Comparison of ENCODE assay signal across 1 cellular context in genomic region chr17:2786176-2786881, GRCh38.
TF ChIP-seq lines count a peak whose summit lies in the region.

No MANE protein-coding gene starts in this region.

TF ChIP-seq in HepG2, 621 proteins besides CTCF, POLR2A, EP300 and RAD21 (continued from another document and continues in another):
- TF ChIP-seq ZUFSP (CRISPR knock-in tag; IDR thresholded peaks at IDR 0.05; ENCODE audit: borderline replicate concordance) (no peak), REXO4 (CRISPR knock-in tag; IDR thresholded peaks at IDR 0.05; ENCODE audit: borderline replicate concordance) (no peak), PHF8 (CRISPR knock-in tag; IDR thresholded peaks at IDR 0.05) (no peak), RFXAP (CRISPR knock-in tag; IDR thresholded peaks at IDR 0.05; ENCODE audit: borderline replicate concordance) (no peak), FOXM1 (CRISPR knock-in tag; IDR thresholded peaks at IDR 0.05) (no peak), SNAI1 (CRISPR knock-in tag; IDR thresholded peaks at IDR 0.05; ENCODE audit: borderline replicate concordance) (no peak), ZNF850 (CRISPR knock-in tag; conservative IDR thresholded peaks at IDR 0.05) (no peak), ZSCAN12 (CRISPR knock-in tag; IDR thresholded peaks at IDR 0.05) (no peak), ELF1 (CRISPR knock-in tag; IDR thresholded peaks at IDR 0.05) (peak; percentile 49; the same call in 1 of the 2 replicates), ZNF558 (CRISPR knock-in tag; IDR thresholded peaks at IDR 0.05; ENCODE audit: borderline replicate concordance) (no peak), ZBTB34 (CRISPR knock-in tag; IDR thresholded peaks at IDR 0.05) (no peak), HDAC2 (CRISPR knock-in tag; IDR thresholded peaks at IDR 0.05) (no peak), ZNF792 (CRISPR knock-in tag; IDR thresholded peaks at IDR 0.05) (no peak), BCL3 (CRISPR knock-in tag; IDR thresholded peaks at IDR 0.05) (no peak), ZNF451 (CRISPR knock-in tag; IDR thresholded peaks at IDR 0.05) (no peak), ZNF280D (CRISPR knock-in tag; IDR thresholded peaks at IDR 0.05) (no peak), AKNA (CRISPR knock-in tag; IDR thresholded peaks at IDR 0.05; ENCODE audit: borderline replicate concordance) (no peak), ZNF7 (CRISPR knock-in tag; IDR thresholded peaks at IDR 0.05) (no peak), MIER3 (CRISPR knock-in tag; IDR thresholded peaks at IDR 0.05; ENCODE audit: borderline replicate concordance) (no peak), ZFP90 (CRISPR knock-in tag; IDR thresholded peaks at IDR 0.05; ENCODE audit: borderline replicate concordance) (no peak), ZFP36 (IDR thresholded peaks at IDR 0.05; ENCODE audit: borderline replicate concordance, low read depth, low read length, partially characterized antibody) (no peak), ATAD3A (CRISPR knock-in tag; IDR thresholded peaks at IDR 0.05) (no peak), ZNF205 (CRISPR knock-in tag; IDR thresholded peaks at IDR 0.05) (no peak), ZBTB2 (CRISPR knock-in tag; IDR thresholded peaks at IDR 0.05; ENCODE audit: low read depth) (no peak), ZBTB14 (CRISPR knock-in tag; IDR thresholded peaks at IDR 0.05) (no peak), XRCC5 (optimal IDR thresholded peaks at IDR 0.05; ENCODE audit: low read length) (peak; percentile 92), RFX5 (IDR thresholded peaks at IDR 0.05; ENCODE audit: low read depth, low read length) (no peak), XBP1 (CRISPR knock-in tag; IDR thresholded peaks at IDR 0.05) (no peak), ZNF326 (CRISPR knock-in tag; IDR thresholded peaks at IDR 0.05; ENCODE audit: borderline replicate concordance) (no peak), ZNF557 (CRISPR knock-in tag; IDR thresholded peaks at IDR 0.05) (no peak), RORA (CRISPR knock-in tag; IDR thresholded peaks at IDR 0.05) (no peak), TFDP1 (CRISPR knock-in tag; IDR thresholded peaks at IDR 0.05; ENCODE audit: borderline replicate concordance) (peak; percentile 29; the same call in 1 of the 2 replicates), ZNF362 (CRISPR knock-in tag; IDR thresholded peaks at IDR 0.05; ENCODE audit: borderline replicate concordance) (no peak), KDM3A (CRISPR knock-in tag; IDR thresholded peaks at IDR 0.05; ENCODE audit: low read depth) (no peak), ZNF761 (CRISPR knock-in tag; conservative IDR thresholded peaks at IDR 0.05) (no peak), GPBP1L1 (CRISPR knock-in tag; IDR thresholded peaks at IDR 0.05) (no peak), SRSF9 (IDR thresholded peaks at IDR 0.05; ENCODE audit: borderline replicate concordance, insufficient read depth, low read depth, low read length, poor library complexity, severe bottlenecking) (no peak), ZFP91 (CRISPR knock-in tag; IDR thresholded peaks at IDR 0.05; ENCODE audit: borderline replicate concordance) (peak; percentile 44; the same call in 1 of the 2 replicates), ZNF703 (CRISPR knock-in tag; IDR thresholded peaks at IDR 0.05; ENCODE audit: borderline replicate concordance) (no peak), DNMT3B (CRISPR knock-in tag; conservative IDR thresholded peaks at IDR 0.05) (no peak), ZFP37 (CRISPR knock-in tag; IDR thresholded peaks at IDR 0.05; ENCODE audit: borderline replicate concordance) (no peak), NCOA5 (CRISPR knock-in tag; IDR thresholded peaks at IDR 0.05) (no peak)
